Comparison of ENCODE assay signal across 14 cellular contexts in the genomic region with DNA sequence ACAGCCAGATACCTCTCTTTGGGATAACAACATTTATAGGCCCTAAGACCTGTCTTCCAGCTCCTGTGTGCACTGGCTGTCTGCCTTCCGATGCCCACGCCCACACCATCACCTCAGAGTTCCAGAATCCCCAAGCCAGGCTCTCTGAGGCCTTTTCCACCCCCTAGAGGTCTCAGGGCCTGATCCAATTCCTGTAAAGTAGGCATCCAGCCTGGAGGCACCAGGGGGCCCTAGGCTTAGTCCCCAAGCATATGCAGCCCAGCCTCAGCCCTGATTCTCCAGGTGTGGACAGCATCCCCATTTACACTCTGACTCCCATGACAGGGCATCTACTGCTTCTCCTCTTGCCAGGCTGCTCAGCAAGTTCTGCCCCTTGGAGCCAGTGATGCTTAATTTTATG.
DNase-seq lines count a peak whose midpoint lies in the region; ATAC-seq and TF ChIP-seq lines count a peak whose summit lies in the region.
"Had no signal": no experiment of that assay in that cellular context is flagged by ENCODE, and none has a peak within 500 bp of the region (broad histone marks: within the 10 kb centered on the region; RNA-seq: fewer than 3 reads in every experiment).

No MANE protein-coding gene starts in this region.

- peaks cover 10% of the 10 kb centered on the region for H3K27me3 Mint-ChIP-seq in activated CD8-positive, alpha-beta T cell treated with anti-CD3 and anti-CD28 coated beads, Interleukin-2, amount 10 ng/mL, durations not matched to agents 7 days and 5 days (ENCODE audit: low read depth)
- H3K27me3 Mint-ChIP-seq in activated CD8-positive, alpha-beta T cell treated with anti-CD3 and anti-CD28 coated beads for 36 hours, result no peaks in the 10 kb centered on the region
- peaks cover 20% of the 10 kb centered on the region for H3K27me3 Mint-ChIP-seq in nephron progenitor cell (ENCODE audit: low read depth, poor library complexity)
- H3K27me3 Mint-ChIP-seq in activated CD4-positive, alpha-beta memory T cell treated with anti-CD3 and anti-CD28 coated beads, Interleukin-2, amount 10 ng/mL, durations not matched to agents 7 days and 5 days, result peaks cover 33% of the 10 kb centered on the region
- H3K27me3 Mint-ChIP-seq: CD4-positive, alpha-beta T cell had no signal

- H3K9me3 Mint-ChIP-seq in activated CD8-positive, alpha-beta T cell treated with anti-CD3 and anti-CD28 coated beads, Interleukin-2, amount 10 ng/mL, durations not matched to agents 7 days and 5 days (ENCODE audit: insufficient read depth), result no peaks in the 10 kb centered on the region
- H3K9me3 Mint-ChIP-seq in activated CD8-positive, alpha-beta T cell treated with anti-CD3 and anti-CD28 coated beads for 36 hours, result no peaks in the 10 kb centered on the region
- peaks cover 5% of the 10 kb centered on the region for H3K9me3 Mint-ChIP-seq in nephron progenitor cell
- no peaks in the 10 kb centered on the region for H3K9me3 Mint-ChIP-seq in activated CD4-positive, alpha-beta memory T cell treated with anti-CD3 and anti-CD28 coated beads, Interleukin-2, amount 10 ng/mL, durations not matched to agents 7 days and 5 days
- H3K9me3 Mint-ChIP-seq: CD4-positive, alpha-beta T cell; HFFc6 had no signal

- intact Hi-C loops in activated CD8-positive, alpha-beta T cell treated with anti-CD3 and anti-CD28 coated beads for 36 hours (cut with micrococcal nuclease), result no loop called here

- no peak overlapping the region for H3K27ac Mint-ChIP-seq in activated CD8-positive, alpha-beta T cell treated with anti-CD3 and anti-CD28 coated beads, Interleukin-2, amount 10 ng/mL, durations not matched to agents 7 days and 5 days
- H3K27ac Mint-ChIP-seq in activated CD8-positive, alpha-beta T cell treated with anti-CD3 and anti-CD28 coated beads for 36 hours, result no peak overlapping the region
- peak overlapping the region; percentile 41 for H3K27ac Mint-ChIP-seq in nephron progenitor cell
- H3K27ac Mint-ChIP-seq in activated CD4-positive, alpha-beta memory T cell treated with anti-CD3 and anti-CD28 coated beads, Interleukin-2, amount 10 ng/mL, durations not matched to agents 7 days and 5 days, result no peak overlapping the region
- H3K27ac Mint-ChIP-seq: CD4-positive, alpha-beta T cell; HFFc6 had no signal

- DNase-seq in activated CD8-positive, alpha-beta T cell treated with anti-CD3 and anti-CD28 coated beads, Interleukin-2, amount 10 ng/mL, durations not matched to agents 7 days and 5 days, result peak; percentile 8
- DNase-seq in activated CD8-positive, alpha-beta T cell treated with anti-CD3 and anti-CD28 coated beads for 36 hours, result no peak
- peak; percentile 26 for DNase-seq in left lobe of liver (ENCODE audit: low spot score)
- DNase-seq in nephron progenitor cell, result no peak
- DNase-seq in activated CD4-positive, alpha-beta memory T cell treated with anti-CD3 and anti-CD28 coated beads, Interleukin-2, amount 10 ng/mL, durations not matched to agents 7 days and 5 days, result no peak
- DNase-seq in amniotic stem cell (lab: John Stamatoyannopoulos, UW), result no peak
- DNase-seq: AML-193; Caco-2; CD4-positive, alpha-beta T cell; GM23248; HFFc6 had no signal

- no peak for ATAC-seq in activated CD8-positive, alpha-beta T cell treated with anti-CD3 and anti-CD28 coated beads, Interleukin-2, amount 10 ng/mL, durations not matched to agents 7 days and 5 days
- ATAC-seq in activated CD8-positive, alpha-beta T cell treated with anti-CD3 and anti-CD28 coated beads for 36 hours, result no peak
- ATAC-seq in left lobe of liver, result no peak
- ATAC-seq in GM18870 (IDR thresholded peaks at IDR 0.05; ENCODE audit: unreplicated experiment), result no peak
- ATAC-seq: A549, HCT116 had no signal

- H3K4me3 Mint-ChIP-seq in activated CD8-positive, alpha-beta T cell treated with anti-CD3 and anti-CD28 coated beads, Interleukin-2, amount 10 ng/mL, durations not matched to agents 7 days and 5 days, result no peak overlapping the region
- no peak overlapping the region for H3K4me3 Mint-ChIP-seq in activated CD8-positive, alpha-beta T cell treated with anti-CD3 and anti-CD28 coated beads for 36 hours
- H3K4me3 Mint-ChIP-seq in nephron progenitor cell, result no peak overlapping the region
- no peak overlapping the region for H3K4me3 Mint-ChIP-seq in activated CD4-positive, alpha-beta memory T cell treated with anti-CD3 and anti-CD28 coated beads, Interleukin-2, amount 10 ng/mL, durations not matched to agents 7 days and 5 days
- H3K4me3 Mint-ChIP-seq: CD4-positive, alpha-beta T cell; HFFc6 had no signal

- POLR2A ChIA-PET in activated CD8-positive, alpha-beta T cell treated with anti-CD3 and anti-CD28 coated beads, Interleukin-2, amount 10 ng/mL, durations not matched to agents 7 days and 5 days (lab: Charles Lee), result no interaction called here
- POLR2A ChIA-PET in activated CD8-positive, alpha-beta T cell treated with anti-CD3 and anti-CD28 coated beads for 36 hours (lab: Charles Lee), result no interaction called here
- POLR2A ChIA-PET in activated CD4-positive, alpha-beta memory T cell treated with anti-CD3 and anti-CD28 coated beads, Interleukin-2, amount 10 ng/mL, durations not matched to agents 7 days and 5 days (lab: Charles Lee), result no interaction called here

- no peak for TF ChIP-seq CTCF in activated CD8-positive, alpha-beta T cell treated with anti-CD3 and anti-CD28 coated beads for 36 hours (IDR thresholded peaks at IDR 0.05)
- TF ChIP-seq CTCF in nephron progenitor cell (IDR thresholded peaks at IDR 0.05), result no peak

- no peaks in the 10 kb centered on the region for H3K36me3 Mint-ChIP-seq in activated CD8-positive, alpha-beta T cell treated with anti-CD3 and anti-CD28 coated beads, Interleukin-2, amount 10 ng/mL, durations not matched to agents 7 days and 5 days (ENCODE audit: low read depth)
- no peaks in the 10 kb centered on the region for H3K36me3 Mint-ChIP-seq in activated CD8-positive, alpha-beta T cell treated with anti-CD3 and anti-CD28 coated beads for 36 hours (ENCODE audit: low read depth)
- H3K36me3 Mint-ChIP-seq in nephron progenitor cell (ENCODE audit: low read depth), result no peaks in the 10 kb centered on the region
- H3K36me3 Mint-ChIP-seq in activated CD4-positive, alpha-beta memory T cell treated with anti-CD3 and anti-CD28 coated beads, Interleukin-2, amount 10 ng/mL, durations not matched to agents 7 days and 5 days (ENCODE audit: low read depth), result no peaks in the 10 kb centered on the region

- H3K4me1 Mint-ChIP-seq in activated CD8-positive, alpha-beta T cell treated with anti-CD3 and anti-CD28 coated beads, Interleukin-2, amount 10 ng/mL, durations not matched to agents 7 days and 5 days (ENCODE audit: low read depth), result peaks cover 5% of the 10 kb centered on the region
- H3K4me1 Mint-ChIP-seq in activated CD8-positive, alpha-beta T cell treated with anti-CD3 and anti-CD28 coated beads for 36 hours (ENCODE audit: low read depth), result peaks cover 6% of the 10 kb centered on the region
- peaks cover 31% of the 10 kb centered on the region for H3K4me1 Mint-ChIP-seq in nephron progenitor cell
- H3K4me1 Mint-ChIP-seq in activated CD4-positive, alpha-beta memory T cell treated with anti-CD3 and anti-CD28 coated beads, Interleukin-2, amount 10 ng/mL, durations not matched to agents 7 days and 5 days, result peaks cover 1% of the 10 kb centered on the region

- CTCF ChIA-PET in activated CD8-positive, alpha-beta T cell treated with anti-CD3 and anti-CD28 coated beads, Interleukin-2, amount 10 ng/mL, durations not matched to agents 7 days and 5 days (lab: Charles Lee), result interaction anchor here (1.1 kb wide), 1 partner anchor 44 kb away, joined by 3 read pairs; no protein-coding TSS in a partner anchor
- CTCF ChIA-PET in activated CD8-positive, alpha-beta T cell treated with anti-CD3 and anti-CD28 coated beads for 36 hours (lab: Charles Lee), result interaction anchor here (1.1 kb wide), 1 partner anchor 44 kb away, joined by 4 read pairs; no protein-coding TSS in a partner anchor
- CTCF ChIA-PET in activated CD4-positive, alpha-beta memory T cell treated with anti-CD3 and anti-CD28 coated beads, Interleukin-2, amount 10 ng/mL, durations not matched to agents 7 days and 5 days (lab: Charles Lee), result no interaction called here

Comparison
In these comparisons a context has a peak if more than half of its experiments do, and no peak if none do; other contexts are left out.
1. DNase-seq: peak in activated CD8-positive, alpha-beta T cell treated with anti-CD3 and anti-CD28 coated beads, Interleukin-2, amount 10 ng/mL, durations not matched to agents 7 days and 5 days (single experiment) and left lobe of liver (single experiment); none in activated CD8-positive, alpha-beta T cell treated with anti-CD3 and anti-CD28 coated beads for 36 hours (single experiment), nephron progenitor cell (single experiment), activated CD4-positive, alpha-beta memory T cell treated with anti-CD3 and anti-CD28 coated beads, Interleukin-2, amount 10 ng/mL, durations not matched to agents 7 days and 5 days (single experiment) and amniotic stem cell (single experiment).